In genomic region chr5:172777381-172778222, GRCh38 we compare ENCODE assay signal across 1 cellular context.
A peak's percentile ranks its signal among the peaks of the same experiment; 100 is the strongest.
TF ChIP-seq lines count a peak whose summit lies in the region.

No MANE protein-coding gene starts in this region.

TF ChIP-seq in HEK293, 187 proteins besides CTCF, POLR2A, EP300 and RAD21 (continued from another document and continues in another):
- TF ChIP-seq GLI2 (tag by site-specific recombination; IDR thresholded peaks at IDR 0.05; ENCODE audit: borderline replicate concordance, low read depth) = no peak
- TF ChIP-seq ZIC2 (tag by site-specific recombination; IDR thresholded peaks at IDR 0.05) = peak; percentile 70
- no peak for TF ChIP-seq SCRT2 (tag by site-specific recombination; IDR thresholded peaks at IDR 0.05)
- TF ChIP-seq ZSCAN5A (tag by site-specific recombination; IDR thresholded peaks at IDR 0.05) = no peak
- TF ChIP-seq SETDB1 (IDR thresholded peaks at IDR 0.05; ENCODE audit: insufficient read length, low read length) = no peak
- no peak for TF ChIP-seq GLIS2 (tag by site-specific recombination; IDR thresholded peaks at IDR 0.05)
- TF ChIP-seq ZFP41 (tag by site-specific recombination; IDR thresholded peaks at IDR 0.05; ENCODE audit: borderline replicate concordance) = no peak
- peak; percentile 47; the same call in 1 of the 2 replicates for TF ChIP-seq ZNF18 (tag by site-specific recombination; IDR thresholded peaks at IDR 0.05)
- TF ChIP-seq KLF9 (tag by site-specific recombination; IDR thresholded peaks at IDR 0.05; ENCODE audit: low read depth) = no peak
- TF ChIP-seq ZBTB11 (tag by site-specific recombination; conservative IDR thresholded peaks at IDR 0.05; ENCODE audit: low read depth) = no peak
- no peak for TF ChIP-seq ZNF211 (tag by site-specific recombination; IDR thresholded peaks at IDR 0.05; ENCODE audit: low read depth)
- no peak for TF ChIP-seq KLF17 (tag by site-specific recombination; IDR thresholded peaks at IDR 0.05)
- no peak for TF ChIP-seq YY2 (tag by site-specific recombination; IDR thresholded peaks at IDR 0.05)
- no peak for TF ChIP-seq ZNF692 (tag by site-specific recombination; IDR thresholded peaks at IDR 0.05)
- TF ChIP-seq PATZ1 (tag by site-specific recombination; IDR thresholded peaks at IDR 0.05) = peak; percentile 47; the same call in 1 of the 2 replicates
- no peak for TF ChIP-seq GLI4 (tag by site-specific recombination; IDR thresholded peaks at IDR 0.05)
- TF ChIP-seq ZNF624 (tag by site-specific recombination; IDR thresholded peaks at IDR 0.05) = no peak
- no peak for TF ChIP-seq PRDM6 (tag by site-specific recombination; IDR thresholded peaks at IDR 0.05)
- no peak for TF ChIP-seq ZNF426 (tag by site-specific recombination; IDR thresholded peaks at IDR 0.05)
- TF ChIP-seq ZNF518A (tag by site-specific recombination; conservative IDR thresholded peaks at IDR 0.05; ENCODE audit: low read depth) = no peak
- no peak for TF ChIP-seq REST (tag by site-specific recombination; IDR thresholded peaks at IDR 0.05)
- no peak for TF ChIP-seq ZSCAN23 (tag by site-specific recombination; IDR thresholded peaks at IDR 0.05)
- no peak for TF ChIP-seq HOXC10 (CRISPR knock-in tag; IDR thresholded peaks at IDR 0.05)
- TF ChIP-seq ZNF585B (tag by site-specific recombination; IDR thresholded peaks at IDR 0.05) = no peak
- TF ChIP-seq IKZF3 (tag by site-specific recombination; IDR thresholded peaks at IDR 0.05) = 0 out of 2 replicates have a peak, but pooled peaks have one; percentile 50
- no peak for TF ChIP-seq ZNF341 (tag by site-specific recombination; IDR thresholded peaks at IDR 0.05; ENCODE audit: low read depth)
- TF ChIP-seq ZNF184 (tag by site-specific recombination; IDR thresholded peaks at IDR 0.05) = no peak
- TF ChIP-seq ZNF335 (tag by site-specific recombination; conservative IDR thresholded peaks at IDR 0.05) = 0 out of 2 replicates have a peak, but pooled peaks have one; percentile 8
- no peak for TF ChIP-seq ZNF701 (tag by site-specific recombination; IDR thresholded peaks at IDR 0.05)
- TF ChIP-seq ZNF114 (tag by site-specific recombination; IDR thresholded peaks at IDR 0.05) = no peak
- no peak for TF ChIP-seq ZNF239 (tag by site-specific recombination; IDR thresholded peaks at IDR 0.05)
- TF ChIP-seq SP2 (tag by site-specific recombination; IDR thresholded peaks at IDR 0.05) = no peak
- no peak for TF ChIP-seq ZBTB26 (tag by site-specific recombination; optimal IDR thresholded peaks at IDR 0.05)
- no peak for TF ChIP-seq ZNF350 (tag by site-specific recombination; IDR thresholded peaks at IDR 0.05)
- TF ChIP-seq ZNF324 (tag by site-specific recombination; IDR thresholded peaks at IDR 0.05) = no peak
